Comparison of ENCODE assay signal across 11 cellular contexts in the genomic region with DNA sequence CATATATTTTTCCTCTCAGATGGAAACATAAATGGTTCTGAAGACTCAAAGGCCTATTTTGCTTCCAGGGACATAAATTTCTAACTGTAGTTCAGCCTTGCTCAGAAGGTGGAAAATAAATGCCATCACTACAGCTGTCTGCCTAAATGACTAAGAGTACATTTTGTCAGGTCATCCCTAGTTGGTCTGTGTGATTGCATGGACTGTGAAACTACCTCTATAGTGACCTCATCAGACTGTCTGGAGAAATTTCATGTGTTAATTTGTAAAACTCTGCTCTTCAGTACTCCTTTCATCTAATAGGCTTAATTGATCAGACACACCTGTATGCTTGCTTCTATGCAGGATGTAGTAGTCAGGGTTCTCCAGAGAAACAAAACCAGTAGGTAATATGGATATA.
DNase-seq lines count a peak whose midpoint lies in the region; ATAC-seq and TF ChIP-seq lines count a peak whose summit lies in the region.
"Had no signal": no experiment of that assay in that cellular context is flagged by ENCODE, and none has a peak within 500 bp of the region (broad histone marks: within the 10 kb centered on the region; RNA-seq: fewer than 3 reads in every experiment).

No MANE protein-coding gene starts in this region.

- H3K4me2 ChIP-seq in neuronal stem cell (ENCODE audit: insufficient read depth, low read length, poor library complexity, severe bottlenecking), result no peak overlapping the region
- H3K4me2 ChIP-seq: BLaER1 had no signal

- no peaks in the 10 kb centered on the region for H3K36me3 ChIP-seq in neuronal stem cell (replicated peaks in 1 of 2; ENCODE audit: control insufficient read depth in 2 of 2, insufficient read depth in 2 of 2, low read length in 2 of 2)
- H3K36me3 ChIP-seq: BLaER1 had no signal

- H2AFZ ChIP-seq in neuronal stem cell (ENCODE audit: low read length), result no peak overlapping the region

- H3K18ac ChIP-seq in neuronal stem cell (ENCODE audit: low read length), result no peak overlapping the region

- peaks cover 12% of the 10 kb centered on the region for H3K9me3 Mint-ChIP-seq in activated CD8-positive, alpha-beta memory T cell treated with anti-CD3 and anti-CD28 coated beads, Interleukin-2, amount 10 ng/mL, durations not matched to agents 7 days and 5 days (ENCODE audit: low read depth)
- H3K9me3 Mint-ChIP-seq in type B pancreatic cell, result no peaks in the 10 kb centered on the region

- H2BK15ac ChIP-seq in neuronal stem cell (ENCODE audit: low read length), result no peak overlapping the region

- H2BK5ac ChIP-seq in neuronal stem cell (ENCODE audit: low read length), result no peak overlapping the region

- H3K27ac ChIP-seq in C4-2B (no peak overlapping the region), RWPE1 (no peak overlapping the region), neuronal stem cell (replicated peaks; ENCODE audit: low read length) (no peak overlapping the region)
- H3K27ac ChIP-seq: BLaER1 had no signal

- H3K4me1 ChIP-seq in neuronal stem cell (ENCODE audit: control insufficient read depth in 2 of 2, insufficient read depth in 1 of 2, low read depth in 1 of 2, low read length in 2 of 2), result no peaks in the 10 kb centered on the region
- H3K4me1 ChIP-seq: BLaER1 had no signal

- H4K91ac ChIP-seq in neuronal stem cell (ENCODE audit: low read depth, low read length, poor library complexity), result no peak overlapping the region

- H3K36me3 Mint-ChIP-seq in activated CD8-positive, alpha-beta memory T cell treated with anti-CD3 and anti-CD28 coated beads, Interleukin-2, amount 10 ng/mL, durations not matched to agents 7 days and 5 days, result no peaks in the 10 kb centered on the region
- no peaks in the 10 kb centered on the region for H3K36me3 Mint-ChIP-seq in type B pancreatic cell

- POLR2A ChIA-PET in RWPE1 (lab: Yijun Ruan, JAX; ENCODE audit: low non-redundant PET), result no interaction called here

- H3K4me3 Mint-ChIP-seq in activated CD8-positive, alpha-beta memory T cell treated with anti-CD3 and anti-CD28 coated beads, Interleukin-2, amount 10 ng/mL, durations not matched to agents 7 days and 5 days, result no peak overlapping the region
- no peak overlapping the region for H3K4me3 Mint-ChIP-seq in type B pancreatic cell

- H2BK120ac ChIP-seq in neuronal stem cell (ENCODE audit: low read depth, low read length), result no peak overlapping the region

- H3K9me3 ChIP-seq in neuronal stem cell (replicated peaks in 1 of 2; ENCODE audit: control insufficient read depth in 2 of 2, insufficient read depth in 1 of 2, low read depth in 1 of 2, low read length in 2 of 2), result no peaks in the 10 kb centered on the region
- H3K9me3 ChIP-seq: BLaER1 had no signal

- H4K8ac ChIP-seq in neuronal stem cell (ENCODE audit: low read depth, low read length), result no peak overlapping the region

- H3K4me3 ChIP-seq in neuronal stem cell (ENCODE audit: low read length in 2 of 2), result no peak overlapping the region
- H3K4me3 ChIP-seq: BLaER1 had no signal

- no peak overlapping the region for H3K23ac ChIP-seq in neuronal stem cell (ENCODE audit: low read depth, low read length, poor library complexity)

- no peaks in the 10 kb centered on the region for H3K27me3 Mint-ChIP-seq in activated CD8-positive, alpha-beta memory T cell treated with anti-CD3 and anti-CD28 coated beads, Interleukin-2, amount 10 ng/mL, durations not matched to agents 7 days and 5 days
- H3K27me3 Mint-ChIP-seq in type B pancreatic cell, result no peaks in the 10 kb centered on the region

- CTCF ChIA-PET in RWPE1 (lab: Yijun Ruan, JAX), result no interaction called here
- CTCF ChIA-PET in activated CD8-positive, alpha-beta memory T cell treated with anti-CD3 and anti-CD28 coated beads, Interleukin-2, amount 10 ng/mL, durations not matched to agents 7 days and 5 days (lab: Charles Lee), result no interaction called here

- DNase-seq in RWPE1 (ENCODE audit: low spot score) (peak; percentile 2), neuronal stem cell (ENCODE audit: low spot score) (no peak), type B pancreatic cell (ENCODE audit: extremely low spot score, unreplicated experiment) (no peak)
- DNase-seq in activated CD8-positive, alpha-beta memory T cell treated with anti-CD3 and anti-CD28 coated beads, Interleukin-2, amount 10 ng/mL, durations not matched to agents 7 days and 5 days, result no peak
- DNase-seq: NCI-H2029 treated with DMSO at 0.1 percent for 48 hours, substantia nigra had no signal

- H2BK12ac ChIP-seq in neuronal stem cell (ENCODE audit: low read length), result no peak overlapping the region

- no peaks in the 10 kb centered on the region for H3K4me1 Mint-ChIP-seq in activated CD8-positive, alpha-beta memory T cell treated with anti-CD3 and anti-CD28 coated beads, Interleukin-2, amount 10 ng/mL, durations not matched to agents 7 days and 5 days
- H3K4me1 Mint-ChIP-seq in type B pancreatic cell (ENCODE audit: unreplicated experiment), result no peaks in the 10 kb centered on the region

- no peak overlapping the region for H3K9ac ChIP-seq in neuronal stem cell (ENCODE audit: low read depth, low read length, poor library complexity)
- H3K9ac ChIP-seq: BLaER1 had no signal

- H3K14ac ChIP-seq in neuronal stem cell (ENCODE audit: low read length), result no peak overlapping the region

- ATAC-seq in GM19467 (IDR thresholded peaks at IDR 0.05; ENCODE audit: unreplicated experiment) (peak; percentile 53), HG03432 (IDR thresholded peaks at IDR 0.05; ENCODE audit: unreplicated experiment) (peak; percentile 81)
- no peak for ATAC-seq in activated CD8-positive, alpha-beta memory T cell treated with anti-CD3 and anti-CD28 coated beads, Interleukin-2, amount 10 ng/mL, durations not matched to agents 7 days and 5 days
- no peak for ATAC-seq in activated CD4-positive, CD25-positive, alpha-beta regulatory T cell treated with anti-CD3 and anti-CD28 coated beads, Interleukin-2, amount 50 U/mL, for 24 hours

- no peak overlapping the region for H2AK5ac ChIP-seq in neuronal stem cell (ENCODE audit: low read depth, low read length)

- no peaks in the 10 kb centered on the region for H3K27me3 ChIP-seq in neuronal stem cell (ENCODE audit: control insufficient read depth in 3 of 3, insufficient read depth in 3 of 3, low read depth in 1 of 3, low read length in 3 of 3)
- H3K27me3 ChIP-seq: BLaER1 had no signal

- no peak overlapping the region for H3K4ac ChIP-seq in neuronal stem cell (ENCODE audit: low read length)

- H3K79me1 ChIP-seq in neuronal stem cell (ENCODE audit: low read depth, low read length), result no peaks in the 10 kb centered on the region

- TF ChIP-seq CTCF in C4-2B (conservative IDR thresholded peaks at IDR 0.05) (peak; percentile 27), RWPE1 (conservative IDR thresholded peaks at IDR 0.05; ENCODE audit: low read depth) (no peak), type B pancreatic cell (conservative IDR thresholded peaks at IDR 0.05) (no peak)

- H3K27ac Mint-ChIP-seq in activated CD8-positive, alpha-beta memory T cell treated with anti-CD3 and anti-CD28 coated beads, Interleukin-2, amount 10 ng/mL, durations not matched to agents 7 days and 5 days, result no peak overlapping the region
- no peak overlapping the region for H3K27ac Mint-ChIP-seq in type B pancreatic cell

Comparison
In these comparisons a context has a peak if more than half of its experiments do, and no peak if none do; other contexts are left out.
1. ATAC-seq: peak in GM19467 (single experiment) and HG03432 (single experiment); none in activated CD8-positive, alpha-beta memory T cell treated with anti-CD3 and anti-CD28 coated beads, Interleukin-2, amount 10 ng/mL, durations not matched to agents 7 days and 5 days (single experiment) and activated CD4-positive, CD25-positive, alpha-beta regulatory T cell treated with anti-CD3 and anti-CD28 coated beads, Interleukin-2, amount 50 U/mL, for 24 hours (0 of 2).